9 cellular contexts compared by ENCODE assay signal in the genomic region with DNA sequence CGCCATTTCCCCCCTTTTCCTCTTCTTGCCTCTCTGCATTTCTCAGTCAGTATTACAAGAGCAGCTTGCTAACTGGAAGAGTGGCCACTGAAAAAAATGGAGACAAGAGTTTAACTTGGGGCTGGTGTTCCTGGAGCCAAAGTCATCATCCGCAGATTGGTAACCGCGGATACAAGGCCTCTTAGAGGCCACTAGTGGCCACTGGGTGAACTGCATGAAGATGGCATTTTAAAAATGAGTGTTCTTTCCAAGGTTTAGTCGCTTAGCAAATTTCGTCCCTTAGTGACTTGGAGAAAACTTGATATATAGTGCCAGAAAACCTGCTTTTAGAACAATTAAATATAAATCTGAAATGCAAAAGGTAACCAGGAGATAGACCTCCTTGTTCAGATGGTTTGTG. TPM values are rescaled to one million over a fixed set of nuclear protein-coding genes. Genes with fewer than 3 reads are reported as not detected.
DNase-seq lines count a peak whose midpoint lies in the region; ATAC-seq, FAIRE-seq and TF ChIP-seq lines count a peak whose summit lies in the region.
"Had no signal": no experiment of that assay in that cellular context is flagged by ENCODE, and none has a peak within 500 bp of the region (broad histone marks: within the 10 kb centered on the region; RNA-seq: fewer than 3 reads in every experiment).

No MANE protein-coding gene starts in this region.

- DNase-seq in DMS 273 (lab: John Stamatoyannopoulos, UW; ENCODE audit: unreplicated experiment) (peak; percentile 82), HCT116 (ENCODE audit: low read depth, low spot score) (peak; percentile 52), PC-3 (peak; percentile 65), coronary artery (ENCODE audit: low spot score) (no peak), mesenchymal stem cell (peak; percentile 39), urothelium cell line (ENCODE audit: low spot score) (peak; percentile 24), T1000 (lab: John Stamatoyannopoulos, UW) (no peak)

- H3K4ac ChIP-seq in mesenchymal stem cell (ENCODE audit: low read depth in 1 of 2, low read length in 2 of 2) = no peak overlapping the region

- FAIRE-seq in urothelium cell line (lab: Jason Lieb, UNC) = no peak

- no peaks in the 10 kb centered on the region for H3K79me1 ChIP-seq in mesenchymal stem cell (replicated peaks; ENCODE audit: low read length, poor library complexity, severe bottlenecking)

- no peak overlapping the region for H2BK5ac ChIP-seq in mesenchymal stem cell (ENCODE audit: low read depth, low read length, poor library complexity, severe bottlenecking)

- CTCF ChIA-PET in HCT116 (lab: Charles Lee) (no interaction called here), PC-3 (lab: Charles Lee) (no interaction called here)

- POLR2A ChIA-PET in HCT116 (lab: Charles Lee) (no interaction called here), PC-3 (lab: Charles Lee; ENCODE audit: unreplicated experiment) (no interaction called here)

- ATAC-seq in HCT116 (peak; percentile 86), PC-3 (no peak), GM18870 (IDR thresholded peaks at IDR 0.05; ENCODE audit: unreplicated experiment) (no peak)

- H3K14ac ChIP-seq in mesenchymal stem cell (ENCODE audit: low read length in 2 of 2) = no peak overlapping the region

- H3K9me3 ChIP-seq in HCT116 (ENCODE audit: control insufficient read depth in 1 of 2, insufficient read depth in 1 of 2, low read depth in 1 of 2, low read length in 2 of 2) = no peaks in the 10 kb centered on the region
- H3K9me3 ChIP-seq in PC-3 (ENCODE audit: low read length) = no peaks in the 10 kb centered on the region
- no peaks in the 10 kb centered on the region for H3K9me3 ChIP-seq in mesenchymal stem cell (ENCODE audit: control insufficient read depth, low read length)

- H3K4me1 ChIP-seq in HCT116 (ENCODE audit: control insufficient read depth in 1 of 2, insufficient read depth in 2 of 2, low read length in 2 of 2) (no peaks in the 10 kb centered on the region), PC-3 (ENCODE audit: insufficient read depth, low read length) (peaks cover 6% of the 10 kb centered on the region), mesenchymal stem cell (ENCODE audit: control insufficient read depth, insufficient read depth, low read depth, low read length) (no peaks in the 10 kb centered on the region)

- H3K18ac ChIP-seq in mesenchymal stem cell (ENCODE audit: low read depth in 1 of 2, low read length in 2 of 2) = no peak overlapping the region

- H3K4me2 ChIP-seq in HCT116 (ENCODE audit: low read length) = no peak overlapping the region
- no peak overlapping the region for H3K4me2 ChIP-seq in PC-3 (ENCODE audit: low read length)
- H3K4me2 ChIP-seq in mesenchymal stem cell (ENCODE audit: low read length, poor library complexity, severe bottlenecking) = no peak overlapping the region

- H3K36me3 ChIP-seq in HCT116 (ENCODE audit: control insufficient read depth in 1 of 2, insufficient read depth in 2 of 2, low read length in 2 of 2) (no peaks in the 10 kb centered on the region), PC-3 (ENCODE audit: low read depth, low read length) (no peaks in the 10 kb centered on the region), mesenchymal stem cell (ENCODE audit: control insufficient read depth in 1 of 2, insufficient read depth in 2 of 2, low read depth in 1 of 2, low read length in 2 of 2) (no peaks in the 10 kb centered on the region)

- no peak overlapping the region for H2BK12ac ChIP-seq in mesenchymal stem cell (ENCODE audit: low read length in 2 of 2)

- no peak for TF ChIP-seq POLR2A in HCT116 (IDR thresholded peaks at IDR 0.05; ENCODE audit: borderline replicate concordance, extremely low read depth, insufficient read depth, insufficient read length)

- H3K27me3 ChIP-seq in HCT116 (ENCODE audit: insufficient read depth, low read length) = peaks cover 13% of the 10 kb centered on the region; the same call in 1 of the 2 replicates
- H3K27me3 ChIP-seq in PC-3 (ENCODE audit: low read length) = peaks cover 39% of the 10 kb centered on the region
- H3K27me3 ChIP-seq in mesenchymal stem cell (ENCODE audit: control insufficient read depth in 1 of 2, insufficient read depth in 1 of 2, low read length in 2 of 2) = peaks cover 17 to 43% of the 10 kb centered on the region in 2 experiments

- RAD21 ChIA-PET in HCT116 (lab: Charles Lee; ENCODE audit: low non-redundant PET in 1 of 2, low total read pairs in 2 of 2, uncharacterized antibody in 2 of 2, unreplicated experiment in 2 of 2) = no interaction called here

- no peak overlapping the region for H3K23ac ChIP-seq in mesenchymal stem cell (ENCODE audit: low read length in 2 of 2)

- H3K4me3 ChIP-seq in HCT116 (replicated peaks in 1 of 2; ENCODE audit: low read depth in 1 of 2, low read length in 2 of 2) (no peak overlapping the region), PC-3 (ENCODE audit: low read length) (no peak overlapping the region), coronary artery (no peak overlapping the region), mesenchymal stem cell (ENCODE audit: insufficient read depth in 1 of 2, low read depth in 1 of 2, low read length in 2 of 2) (no peak overlapping the region)

- H2AFZ ChIP-seq in HCT116 (ENCODE audit: low read depth, low read length, poor library complexity, severe bottlenecking) (no peak overlapping the region), PC-3 (ENCODE audit: low read length) (no peak overlapping the region), mesenchymal stem cell (ENCODE audit: low read depth, low read length) (no peak overlapping the region)

- H4K8ac ChIP-seq in mesenchymal stem cell (ENCODE audit: low read length) = no peak overlapping the region

- peak; percentile 59 for TF ChIP-seq RAD21 in HCT116 (IDR thresholded peaks at IDR 0.05; ENCODE audit: low read depth)

- intact Hi-C loops in HCT116 (cut with micrococcal nuclease) (no loop called here), PC-3 (cut with micrococcal nuclease) (no loop called here)

- 14% methylated on average over 4 of the region's 6 CpGs for WGBS in mesenchymal stem cell

- H2BK120ac ChIP-seq in mesenchymal stem cell (ENCODE audit: low read depth, low read length) = no peak overlapping the region

- H3K9ac ChIP-seq in HCT116 (ENCODE audit: low read length) (no peak overlapping the region), PC-3 (ENCODE audit: low read length) (no peak overlapping the region), mesenchymal stem cell (ENCODE audit: low read length) (no peak overlapping the region)

- H3K27ac ChIP-seq in HCT116 (ENCODE audit: low read depth, low read length) (no peak overlapping the region), PC-3 (ENCODE audit: low read length) (no peak overlapping the region), coronary artery (no peak overlapping the region), mesenchymal stem cell (ENCODE audit: low read length, poor library complexity, severe bottlenecking) (no peak overlapping the region)

- H2AK5ac ChIP-seq in mesenchymal stem cell (ENCODE audit: low read length, severe bottlenecking) = no peak overlapping the region

- H3F3A ChIP-seq in PC-3 (ENCODE audit: low read length, unreplicated experiment) = no peaks in the 10 kb centered on the region

- peak; percentile 27 to 81 (median 81); a peak in 5 of 6 replicates for TF ChIP-seq CTCF in HCT116 (IDR thresholded peaks at IDR 0.05 in 2 of 3, conservative IDR thresholded peaks at IDR 0.05 in 1 of 3; ENCODE audit: borderline replicate concordance in 1 of 3, insufficient read depth in 1 of 3, low read depth in 2 of 3, low read length in 2 of 3)
- TF ChIP-seq CTCF in PC-3 (conservative IDR thresholded peaks at IDR 0.05; ENCODE audit: low read depth, low read length) = peak; percentile 77
- TF ChIP-seq CTCF in coronary artery (IDR thresholded peaks at IDR 0.05) = peak; percentile 20

- BruUV-seq in HCT116 (replicated peaks; lab: Mats Ljungman, UMichigan) (no TSS peak), PC-3 (replicated peaks; lab: Mats Ljungman, UMichigan) (no TSS peak)

- no peaks in the 10 kb centered on the region for H3K9me2 ChIP-seq in HCT116 (ENCODE audit: insufficient read depth)
- H3K9me2 ChIP-seq in PC-3 (replicated peaks; ENCODE audit: low read length) = no peaks in the 10 kb centered on the region

- no peak overlapping the region for H2BK15ac ChIP-seq in mesenchymal stem cell (ENCODE audit: low read depth, poor library complexity, severe bottlenecking)

- no peak overlapping the region for H4K91ac ChIP-seq in mesenchymal stem cell (ENCODE audit: low read length)

- 0 out of 2 replicates have a peak, but pooled peaks cover 3% of the 10 kb centered on the region for H4K20me1 ChIP-seq in HCT116 (ENCODE audit: insufficient read depth)
- no peaks in the 10 kb centered on the region for H4K20me1 ChIP-seq in PC-3 (ENCODE audit: low read length)

- H3K79me2 ChIP-seq in HCT116 (ENCODE audit: insufficient read depth, low read length) (no peaks in the 10 kb centered on the region), PC-3 (ENCODE audit: low read length) (no peaks in the 10 kb centered on the region)

TF ChIP-seq in HCT116, 20 proteins besides CTCF, POLR2A, EP300 and RAD21:
- no peak for TF ChIP-seq SP1 (IDR thresholded peaks at IDR 0.05; ENCODE audit: low read depth)
- TF ChIP-seq JUND (IDR thresholded peaks at IDR 0.05) = no peak
- no peak for TF ChIP-seq CEBPB (IDR thresholded peaks at IDR 0.05; ENCODE audit: low read depth)
- no peak for TF ChIP-seq ZBTB33 (IDR thresholded peaks at IDR 0.05; ENCODE audit: extremely low read depth, insufficient replicate concordance, low read length)
- no peak for TF ChIP-seq MAX (IDR thresholded peaks at IDR 0.05)
TF ChIP-seq in HCT116: peak in this region for 0.

RNA-seq across cellular contexts. Expression of gene F13A1, which starts 4.8 kb away (rescaled TPM):
- total RNA-seq in HCT116 (2021; ENCODE audit: unreplicated experiment) (0.34 TPM), PC-3 (2014; rRNA removed) (not detected in 2 replicates)
- not detected in 2 replicates for polyA plus RNA-seq in HCT116 (2012)
- 0.08 TPM for polyA plus RNA-seq in mesenchymal stem cell (2013, experiment 1 of 2)
- polyA plus RNA-seq in mesenchymal stem cell (2013, experiment 2 of 2) = 0.08 TPM
- total RNA-seq: T-helper 2 cell treated with Interferon-gamma antibody and Interleukin-4, amounts not matched to agents 100 ng/mL and 5 ng/mL, for 36 hours had no signal

Comparison
In these comparisons a context has a peak if more than half of its experiments do, and no peak if none do; other contexts are left out.
1. DNase-seq: peak in DMS 273 (single experiment), HCT116 (single experiment), PC-3 (single experiment), mesenchymal stem cell (single experiment) and urothelium cell line (single experiment); none in coronary artery (single experiment) and T1000 (single experiment).
2. CTCF ChIP-seq: peak in every context shown above with its lines; median percentile 81 in HCT116; 77 in PC-3; 20 in coronary artery.